ENCODE assay signal across 15 cellular contexts in the genomic region with DNA sequence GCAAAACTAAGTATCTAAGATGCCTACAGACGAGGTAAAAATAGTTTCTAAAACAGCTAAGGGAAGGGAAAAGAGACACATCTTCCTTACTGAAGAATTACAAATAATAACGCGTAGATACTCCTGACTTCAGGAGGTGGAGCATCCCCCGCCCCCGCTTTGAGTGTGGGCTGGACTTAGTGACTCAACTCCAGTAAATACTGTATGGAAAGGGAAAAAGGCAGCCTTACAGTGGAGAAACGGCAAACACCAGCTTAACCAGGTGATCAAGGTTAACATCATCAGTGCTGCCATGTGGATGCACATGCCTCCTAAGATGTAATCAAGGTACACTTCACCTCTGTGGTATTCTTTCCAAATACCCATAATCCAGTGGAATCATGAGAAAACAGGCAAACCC. TPM values are rescaled to one million over a fixed set of nuclear protein-coding genes. Genes with fewer than 3 reads are reported as not detected.
DNase-seq lines count a peak whose midpoint lies in the region; ATAC-seq and TF ChIP-seq lines count a peak whose summit lies in the region.
"Had no signal": no experiment of that assay in that cellular context is flagged by ENCODE, and none has a peak within 500 bp of the region (broad histone marks: within the 10 kb centered on the region; RNA-seq: fewer than 3 reads in every experiment).

No MANE protein-coding gene starts in this region.

- TF ChIP-seq CTCF in cardiac fibroblast (IDR thresholded peaks at IDR 0.05; ENCODE audit: low read depth, low read length) (no peak), uterus (IDR thresholded peaks at IDR 0.05) (no peak)

- peak overlapping the region; percentile 32 for H3K27ac Mint-ChIP-seq in activated naive CD4-positive, alpha-beta T cell treated with anti-CD3 and anti-CD28 coated beads, Interleukin-2, amount 50 U/mL, for 24 hours
- no peak overlapping the region for H3K27ac Mint-ChIP-seq in activated CD4-positive, alpha-beta memory T cell treated with anti-CD3 and anti-CD28 coated beads, Interleukin-2, amount 10 ng/mL, durations not matched to agents 7 days and 5 days
- H3K27ac Mint-ChIP-seq: activated CD8-positive, alpha-beta T cell treated with anti-CD3 and anti-CD28 coated beads for 36 hours had no signal

- POLR2A ChIA-PET in activated CD4-positive, alpha-beta memory T cell treated with anti-CD3 and anti-CD28 coated beads, Interleukin-2, amount 10 ng/mL, durations not matched to agents 7 days and 5 days (lab: Charles Lee): no interaction called here

- no peak overlapping the region for H3K4me3 Mint-ChIP-seq in activated naive CD4-positive, alpha-beta T cell treated with anti-CD3 and anti-CD28 coated beads, Interleukin-2, amount 50 U/mL, for 24 hours
- H3K4me3 Mint-ChIP-seq in activated CD4-positive, alpha-beta memory T cell treated with anti-CD3 and anti-CD28 coated beads, Interleukin-2, amount 10 ng/mL, durations not matched to agents 7 days and 5 days: no peak overlapping the region
- H3K4me3 Mint-ChIP-seq: activated CD8-positive, alpha-beta T cell treated with anti-CD3 and anti-CD28 coated beads for 36 hours; effector memory CD8-positive, alpha-beta T cell had no signal

- no peak for DNase-seq in activated naive CD4-positive, alpha-beta T cell (lab: John Stamatoyannopoulos, UW)
- DNase-seq in cardiac fibroblast (ENCODE audit: low read depth in 2 of 2) (peak; percentile 37 to 53), left lobe of liver (ENCODE audit: low spot score) (no peak), uterus (peak; percentile 35 to 53)
- no peak for DNase-seq in activated CD4-positive, alpha-beta memory T cell treated with anti-CD3 and anti-CD28 coated beads, Interleukin-2, amount 10 ng/mL, durations not matched to agents 7 days and 5 days
- DNase-seq: activated CD8-positive, alpha-beta T cell treated with anti-CD3 and anti-CD28 coated beads for 36 hours; activated effector memory CD4-positive, alpha-beta T cell treated with Interleukin-2 at 50 U/mL for 16 hours; effector memory CD8-positive, alpha-beta T cell; NCI-H146; NCI-H748 treated with DMSO at 0.1 percent for 48 hours; SIG-M5 had no signal

- no peaks in the 10 kb centered on the region for H3K4me1 Mint-ChIP-seq in activated naive CD4-positive, alpha-beta T cell treated with anti-CD3 and anti-CD28 coated beads, Interleukin-2, amount 50 U/mL, for 24 hours
- no peaks in the 10 kb centered on the region for H3K4me1 Mint-ChIP-seq in activated CD4-positive, alpha-beta memory T cell treated with anti-CD3 and anti-CD28 coated beads, Interleukin-2, amount 10 ng/mL, durations not matched to agents 7 days and 5 days

- no peaks in the 10 kb centered on the region for H3K27me3 ChIP-seq in uterus

- no peaks in the 10 kb centered on the region for H3K27me3 Mint-ChIP-seq in activated naive CD4-positive, alpha-beta T cell treated with anti-CD3 and anti-CD28 coated beads, Interleukin-2, amount 50 U/mL, for 24 hours
- H3K27me3 Mint-ChIP-seq in activated CD4-positive, alpha-beta memory T cell treated with anti-CD3 and anti-CD28 coated beads, Interleukin-2, amount 10 ng/mL, durations not matched to agents 7 days and 5 days: peaks cover 19% of the 10 kb centered on the region
- H3K27me3 Mint-ChIP-seq: activated CD8-positive, alpha-beta T cell treated with anti-CD3 and anti-CD28 coated beads for 36 hours; effector memory CD8-positive, alpha-beta T cell had no signal

- H3K4me3 ChIP-seq in cardiac fibroblast (replicated peaks in 1 of 2; ENCODE audit: low read depth in 2 of 2, low read length in 2 of 2) (no peak overlapping the region), uterus (no peak overlapping the region)

- no peaks in the 10 kb centered on the region for H3K4me1 ChIP-seq in uterus

- H3K9me3 ChIP-seq in uterus: no peaks in the 10 kb centered on the region

- no peaks in the 10 kb centered on the region for H3K36me3 Mint-ChIP-seq in activated naive CD4-positive, alpha-beta T cell treated with anti-CD3 and anti-CD28 coated beads, Interleukin-2, amount 50 U/mL, for 24 hours
- H3K36me3 Mint-ChIP-seq in activated CD4-positive, alpha-beta memory T cell treated with anti-CD3 and anti-CD28 coated beads, Interleukin-2, amount 10 ng/mL, durations not matched to agents 7 days and 5 days (ENCODE audit: low read depth): peaks cover 3% of the 10 kb centered on the region

- CTCF ChIA-PET in activated CD4-positive, alpha-beta memory T cell treated with anti-CD3 and anti-CD28 coated beads, Interleukin-2, amount 10 ng/mL, durations not matched to agents 7 days and 5 days (lab: Charles Lee): no interaction called here

- no peak for TF ChIP-seq POLR2A in uterus (IDR thresholded peaks at IDR 0.05)

- peak; percentile 15 for ATAC-seq in left lobe of liver
- ATAC-seq in HG03342 (IDR thresholded peaks at IDR 0.05; ENCODE audit: unreplicated experiment): no peak
- ATAC-seq in GM21367 (IDR thresholded peaks at IDR 0.05; ENCODE audit: unreplicated experiment): no peak
- ATAC-seq: activated CD8-positive, alpha-beta T cell treated with anti-CD3 and anti-CD28 coated beads for 36 hours; effector memory CD8-positive, alpha-beta T cell had no signal

- no peaks in the 10 kb centered on the region for H3K36me3 ChIP-seq in uterus

- intact Hi-C loops in uterus (cut with DNase I; ENCODE audit: low total_unique reads): no loop called here

- peak overlapping the region; percentile 17 to 25 for H3K27ac ChIP-seq in uterus
- H3K27ac ChIP-seq: KMS-11 had no signal

- H3K9me3 Mint-ChIP-seq in activated naive CD4-positive, alpha-beta T cell treated with anti-CD3 and anti-CD28 coated beads, Interleukin-2, amount 50 U/mL, for 24 hours: no peaks in the 10 kb centered on the region
- no peaks in the 10 kb centered on the region for H3K9me3 Mint-ChIP-seq in activated CD4-positive, alpha-beta memory T cell treated with anti-CD3 and anti-CD28 coated beads, Interleukin-2, amount 10 ng/mL, durations not matched to agents 7 days and 5 days
- H3K9me3 Mint-ChIP-seq: activated CD8-positive, alpha-beta T cell treated with anti-CD3 and anti-CD28 coated beads for 36 hours; effector memory CD8-positive, alpha-beta T cell had no signal

RNA-seq across cellular contexts. Expression of gene HADHB, which starts 47.9 kb away (rescaled TPM):
- total RNA-seq in left lobe of liver (178 TPM), uterus (100 to 1,000 TPM in 2 of 4 donors, 10 to 100 TPM in 2; 45.3 to 126 (median 82.5) TPM)
- total RNA-seq in activated CD4-positive, alpha-beta memory T cell treated with anti-CD3 and anti-CD28 coated beads, Interleukin-2, amount 10 ng/mL, durations not matched to agents 7 days and 5 days: 10 to 100 TPM; 71.4 to 72.6 TPM

RNA-seq across cellular contexts. Expression of gene HADHA, which starts 48.2 kb away (rescaled TPM):
- 144 TPM for total RNA-seq in left lobe of liver
- 100 to 1,000 TPM in 2 of 4 donors, 10 to 100 TPM in 2; 93.8 to 151 (median 110) TPM for total RNA-seq in uterus
- 100 to 1,000 TPM; 108 to 110 TPM for total RNA-seq in activated CD4-positive, alpha-beta memory T cell treated with anti-CD3 and anti-CD28 coated beads, Interleukin-2, amount 10 ng/mL, durations not matched to agents 7 days and 5 days

RNA-seq across cellular contexts. Expression of gene SELENOI, which starts 53.3 kb away (rescaled TPM):
- total RNA-seq in left lobe of liver: 26.4 TPM
- 10 to 100 TPM in 2 of 4 donors, 1 to 10 TPM in 2; 2.8 to 27.9 (median 13.1) TPM for total RNA-seq in uterus
- total RNA-seq in activated CD4-positive, alpha-beta memory T cell treated with anti-CD3 and anti-CD28 coated beads, Interleukin-2, amount 10 ng/mL, durations not matched to agents 7 days and 5 days: 10 to 100 TPM; 22.9 to 31.4 TPM

RNA-seq across cellular contexts. Expression of gene ADGRF3, which starts 53.9 kb away (rescaled TPM):
- total RNA-seq in left lobe of liver (0.23 TPM), uterus (under 1 TPM in 2 of 4 donors, not detected in 2; 0.21 to 0.27 TPM)
- total RNA-seq in activated CD4-positive, alpha-beta memory T cell treated with anti-CD3 and anti-CD28 coated beads, Interleukin-2, amount 10 ng/mL, durations not matched to agents 7 days and 5 days: 1 to 10 TPM; 2.3 to 2.5 TPM

Comparison
In these comparisons a context has a peak if more than half of its experiments do, and no peak if none do; other contexts are left out.
1. DNase-seq: peak in cardiac fibroblast (2 of 2) and uterus (2 of 2); none in activated naive CD4-positive, alpha-beta T cell (0 of 4), left lobe of liver (single experiment) and activated CD4-positive, alpha-beta memory T cell treated with anti-CD3 and anti-CD28 coated beads, Interleukin-2, amount 10 ng/mL, durations not matched to agents 7 days and 5 days (single experiment).